Comparison of ENCODE assay signal across 14 cellular contexts in the genomic region with DNA sequence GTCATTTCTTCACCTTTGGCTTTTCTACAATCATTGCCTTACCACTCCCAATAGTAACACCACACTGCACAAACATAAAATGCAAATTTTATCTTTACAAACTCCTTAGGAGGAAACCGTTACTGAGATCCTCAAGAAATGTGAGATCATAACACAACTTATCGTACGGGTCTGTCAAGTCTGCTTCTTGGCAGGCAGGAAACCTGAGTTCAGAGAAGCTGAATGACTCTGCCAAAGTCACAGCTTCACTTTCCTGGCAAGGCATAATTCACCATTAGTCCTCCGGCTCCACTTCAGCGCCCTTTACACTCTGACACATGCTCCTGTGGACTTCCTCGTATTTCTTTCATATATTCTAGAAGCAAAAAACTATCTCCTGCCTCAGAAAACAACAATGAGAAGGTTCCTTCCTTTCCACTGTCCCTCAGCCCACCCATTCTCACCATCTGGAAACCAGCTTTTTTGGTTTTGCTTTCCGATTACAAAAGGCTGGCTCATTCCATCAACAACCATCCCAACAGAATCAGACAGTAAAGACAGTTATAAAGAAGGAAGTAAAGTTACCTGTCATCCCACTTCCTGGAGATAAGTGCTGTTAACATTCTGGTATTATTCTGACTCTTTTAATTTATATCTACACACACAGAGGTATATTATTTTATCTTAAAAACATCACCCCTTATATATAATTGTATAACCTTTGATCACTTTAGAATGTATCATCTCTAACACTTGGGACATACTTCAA.
DNase-seq lines count a peak whose midpoint lies in the region; ATAC-seq and TF ChIP-seq lines count a peak whose summit lies in the region.
"Had no signal": no experiment of that assay in that cellular context is flagged by ENCODE, and none has a peak within 500 bp of the region (broad histone marks: within the 10 kb centered on the region; RNA-seq: fewer than 3 reads in every experiment).

No MANE protein-coding gene starts in this region.

- H3K9me3 ChIP-seq in CD4-positive, CD25-positive, alpha-beta regulatory T cell (ENCODE audit: control insufficient read depth in 2 of 2, low read length in 2 of 2): no peaks in the 10 kb centered on the region
- H3K9me3 ChIP-seq in mucosa of descending colon: no peaks in the 10 kb centered on the region
- H3K9me3 ChIP-seq: BLaER1 treated with 17β-estradiol and CSF1 and Interleukin-3, amounts not matched to agents 10 nM and 100 nM; left lung had no signal

- peaks cover 2% of the 10 kb centered on the region for H3K27me3 ChIP-seq in CD4-positive, CD25-positive, alpha-beta regulatory T cell (ENCODE audit: control insufficient read depth, insufficient read depth, low read length)
- H3K27me3 ChIP-seq: BLaER1 treated with 17β-estradiol and CSF1 and Interleukin-3, amounts not matched to agents 10 nM and 100 nM; left lung had no signal

- H3K4me3 ChIP-seq in CD4-positive, CD25-positive, alpha-beta regulatory T cell (ENCODE audit: low read depth, low read length): peak overlapping the region; percentile 22
- no peak overlapping the region for H3K4me3 ChIP-seq in LNCaP clone FGC (ENCODE audit: low read depth, low read length)
- H3K4me3 ChIP-seq in mucosa of descending colon: no peak overlapping the region
- H3K4me3 ChIP-seq: BLaER1 treated with 17β-estradiol and CSF1 and Interleukin-3, amounts not matched to agents 10 nM and 100 nM; left lung had no signal

- H3K36me3 Mint-ChIP-seq in CD4-positive, CD25-positive, alpha-beta regulatory T cell: no peaks in the 10 kb centered on the region
- no peaks in the 10 kb centered on the region for H3K36me3 Mint-ChIP-seq in activated naive CD4-positive, alpha-beta T cell treated with anti-CD3 and anti-CD28 coated beads, Interleukin-2, amount 50 U/mL, for 24 hours

- peak in 1 of 3 donors; percentile 88 for DNase-seq in CD4-positive, CD25-positive, alpha-beta regulatory T cell
- peak; percentile 57 for DNase-seq in LNCaP clone FGC (ENCODE audit: low read depth)
- DNase-seq in mucosa of descending colon: peak in 1 of 3 donors; percentile 7
- DNase-seq: left lung, NCI-H510A, nucleus accumbens had no signal

- H3K9me3 Mint-ChIP-seq in CD4-positive, CD25-positive, alpha-beta regulatory T cell: peaks cover 0 to 1% (median 0%) of the 10 kb centered on the region in 7 donors
- H3K9me3 Mint-ChIP-seq in activated naive CD4-positive, alpha-beta T cell treated with anti-CD3 and anti-CD28 coated beads, Interleukin-2, amount 50 U/mL, for 24 hours: no peaks in the 10 kb centered on the region
- H3K9me3 Mint-ChIP-seq: dendritic cell treated with granulocyte-macrophage colony-stimulating factor and Interleukin-4, amounts not matched to agents 40 ng/mL and 50 ng/mL, for 4 days had no signal

- H3K4me1 Mint-ChIP-seq in CD4-positive, CD25-positive, alpha-beta regulatory T cell: peaks cover 20 to 34% (median 24%) of the 10 kb centered on the region in 4 donors
- H3K4me1 Mint-ChIP-seq in activated naive CD4-positive, alpha-beta T cell treated with anti-CD3 and anti-CD28 coated beads, Interleukin-2, amount 50 U/mL, for 24 hours: peaks cover 20% of the 10 kb centered on the region

- intact Hi-C loops in mucosa of descending colon (cut with DNase I, micrococcal nuclease): no loop called here

- no peaks in the 10 kb centered on the region for H3K36me3 ChIP-seq in CD4-positive, CD25-positive, alpha-beta regulatory T cell (ENCODE audit: control insufficient read depth, insufficient read depth, low read length)
- no peaks in the 10 kb centered on the region for H3K36me3 ChIP-seq in mucosa of descending colon (ENCODE audit: low read depth)
- H3K36me3 ChIP-seq: BLaER1 treated with 17β-estradiol and CSF1 and Interleukin-3, amounts not matched to agents 10 nM and 100 nM; left lung had no signal

- H3K27ac ChIP-seq in CD4-positive, CD25-positive, alpha-beta regulatory T cell (ENCODE audit: insufficient read depth, low read length, poor library complexity, severe bottlenecking): no peak overlapping the region
- H3K27ac ChIP-seq: BLaER1 treated with 17β-estradiol and CSF1 and Interleukin-3, amounts not matched to agents 10 nM and 100 nM; left lung; RWPE1 had no signal

- ATAC-seq in CD4-positive, CD25-positive, alpha-beta regulatory T cell (ENCODE audit: low read depth in 2 of 2): peak; percentile 84 to 88
- ATAC-seq in mucosa of descending colon: peak; percentile 89
- no peak for ATAC-seq in HG02610 (IDR thresholded peaks at IDR 0.05; ENCODE audit: unreplicated experiment)
- no peak for ATAC-seq in HG03097 (IDR thresholded peaks at IDR 0.05; ENCODE audit: low FRiP score, unreplicated experiment)
- ATAC-seq in GM21360 (IDR thresholded peaks at IDR 0.05; ENCODE audit: unreplicated experiment): no peak
- no peak for ATAC-seq in HG03432 (IDR thresholded peaks at IDR 0.05; ENCODE audit: unreplicated experiment)
- ATAC-seq: left lung had no signal

- H3K27ac Mint-ChIP-seq in CD4-positive, CD25-positive, alpha-beta regulatory T cell: peak overlapping the region; percentile 64 to 80 (median 74)
- H3K27ac Mint-ChIP-seq in activated naive CD4-positive, alpha-beta T cell treated with anti-CD3 and anti-CD28 coated beads, Interleukin-2, amount 50 U/mL, for 24 hours: no peak overlapping the region
- H3K27ac Mint-ChIP-seq: dendritic cell treated with granulocyte-macrophage colony-stimulating factor and Interleukin-4, amounts not matched to agents 40 ng/mL and 50 ng/mL, for 4 days had no signal

- H3K4me3 Mint-ChIP-seq in CD4-positive, CD25-positive, alpha-beta regulatory T cell: peak overlapping the region in 2 of 4 donors; percentile 27 to 77
- H3K4me3 Mint-ChIP-seq in activated naive CD4-positive, alpha-beta T cell treated with anti-CD3 and anti-CD28 coated beads, Interleukin-2, amount 50 U/mL, for 24 hours: peak overlapping the region; percentile 12
- H3K4me3 Mint-ChIP-seq: dendritic cell treated with granulocyte-macrophage colony-stimulating factor and Interleukin-4, amounts not matched to agents 40 ng/mL and 50 ng/mL, for 4 days had no signal

- peaks cover 14% of the 10 kb centered on the region for H3K4me1 ChIP-seq in CD4-positive, CD25-positive, alpha-beta regulatory T cell (ENCODE audit: control insufficient read depth, insufficient read depth, low read length, poor library complexity, severe bottlenecking)
- no peaks in the 10 kb centered on the region for H3K4me1 ChIP-seq in mucosa of descending colon (ENCODE audit: low read depth)
- H3K4me1 ChIP-seq: BLaER1 treated with 17β-estradiol and CSF1 and Interleukin-3, amounts not matched to agents 10 nM and 100 nM had no signal

- TF ChIP-seq CTCF in LNCaP clone FGC (IDR thresholded peaks at IDR 0.05; ENCODE audit: control insufficient read depth, extremely low read depth, insufficient read depth) (no peak), mucosa of descending colon (IDR thresholded peaks at IDR 0.05) (no peak)

- H3K27me3 Mint-ChIP-seq in CD4-positive, CD25-positive, alpha-beta regulatory T cell: peaks cover 9% of the 10 kb centered on the region
- H3K27me3 Mint-ChIP-seq in activated naive CD4-positive, alpha-beta T cell treated with anti-CD3 and anti-CD28 coated beads, Interleukin-2, amount 50 U/mL, for 24 hours: no peaks in the 10 kb centered on the region

Comparison
In these comparisons a context has a peak if more than half of its experiments do, and no peak if none do; other contexts are left out.
1. ATAC-seq: peak in CD4-positive, CD25-positive, alpha-beta regulatory T cell (2 of 2) and mucosa of descending colon (single experiment); none in HG02610 (single experiment), HG03097 (single experiment), GM21360 (single experiment) and HG03432 (single experiment).